In the genomic region with DNA sequence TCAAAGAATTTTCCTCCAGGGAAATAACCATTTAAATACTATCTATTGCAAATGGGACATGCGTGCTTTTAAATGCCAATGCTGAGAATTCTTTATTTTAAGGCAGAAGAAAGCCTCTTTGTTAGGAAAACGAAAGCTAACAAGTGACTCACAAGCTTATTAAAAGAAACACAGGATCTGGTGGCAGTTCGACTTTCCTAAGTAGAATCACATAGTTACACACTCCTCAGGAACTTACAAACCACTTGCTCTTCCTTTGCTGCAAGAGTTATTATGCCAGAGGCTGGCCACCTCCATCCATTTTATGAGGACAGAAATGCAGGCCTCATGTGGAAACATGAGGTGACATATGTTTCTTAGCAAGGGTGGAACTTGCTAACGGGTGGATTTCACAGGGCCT, we compare ENCODE assay signal across 1 cellular context.
TF ChIP-seq lines count a peak whose summit lies in the region.

No MANE protein-coding gene starts in this region.

TF ChIP-seq in HepG2, 621 proteins besides CTCF, POLR2A, EP300 and RAD21 (continued from another document):
- TF ChIP-seq ZNF276 (CRISPR knock-in tag; IDR thresholded peaks at IDR 0.05; ENCODE audit: low read depth) (no peak), MBD4 (IDR thresholded peaks at IDR 0.05; ENCODE audit: borderline replicate concordance, low read length) (no peak), NFRKB (IDR thresholded peaks at IDR 0.05) (no peak), NPAS2 (CRISPR knock-in tag; IDR thresholded peaks at IDR 0.05; ENCODE audit: borderline replicate concordance) (no peak), ZNF569 (CRISPR knock-in tag; IDR thresholded peaks at IDR 0.05; ENCODE audit: borderline replicate concordance) (no peak), JUNB (CRISPR knock-in tag; IDR thresholded peaks at IDR 0.05; ENCODE audit: borderline replicate concordance) (no peak), CBX2 (IDR thresholded peaks at IDR 0.05; ENCODE audit: low read depth, low read length) (no peak), CBX2 (CRISPR knock-in tag; IDR thresholded peaks at IDR 0.05; ENCODE audit: low read depth) (no peak), SP4 (CRISPR knock-in tag; IDR thresholded peaks at IDR 0.05) (no peak), FOXO1 (CRISPR knock-in tag; IDR thresholded peaks at IDR 0.05) (no peak), ZNF431 (CRISPR knock-in tag; IDR thresholded peaks at IDR 0.05; ENCODE audit: borderline replicate concordance, low read depth) (no peak)
- TF ChIP-seq, protein P1, sequence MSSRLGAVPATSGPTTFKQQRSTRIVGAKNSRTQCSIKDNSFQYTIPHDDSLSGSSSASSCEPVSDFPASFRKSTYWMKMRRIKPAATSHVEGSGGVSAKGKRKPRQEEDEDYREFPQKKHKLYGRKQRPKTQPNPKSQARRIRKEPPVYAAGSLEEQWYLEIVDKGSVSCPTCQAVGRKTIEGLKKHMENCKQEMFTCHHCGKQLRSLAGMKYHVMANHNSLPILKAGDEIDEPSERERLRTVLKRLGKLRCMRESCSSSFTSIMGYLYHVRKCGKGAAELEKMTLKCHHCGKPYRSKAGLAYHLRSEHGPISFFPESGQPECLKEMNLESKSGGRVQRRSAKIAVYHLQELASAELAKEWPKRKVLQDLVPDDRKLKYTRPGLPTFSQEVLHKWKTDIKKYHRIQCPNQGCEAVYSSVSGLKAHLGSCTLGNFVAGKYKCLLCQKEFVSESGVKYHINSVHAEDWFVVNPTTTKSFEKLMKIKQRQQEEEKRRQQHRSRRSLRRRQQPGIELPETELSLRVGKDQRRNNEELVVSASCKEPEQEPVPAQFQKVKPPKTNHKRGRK (CRISPR knock-in tag; IDR thresholded peaks at IDR 0.05), result no peak
